In genomic region chr7:140495514-140496097, GRCh38 we compare ENCODE assay signal across 29 cellular contexts.
"Had no signal": no experiment of that assay in that cellular context is flagged by ENCODE, and none has a peak within 500 bp of the region (broad histone marks: within the 10 kb centered on the region; RNA-seq: fewer than 3 reads in every experiment).

No MANE protein-coding gene starts in this region.

- H3K27ac ChIP-seq: body of pancreas, cardiac muscle cell, epithelial cell of prostate, esophagus squamous epithelium, WERI-Rb-1 had no signal

- H3K27me3 ChIP-seq: body of pancreas, cardiac muscle cell, esophagus squamous epithelium had no signal

- H3K9me3 Mint-ChIP-seq: activated B cell treated with CpG ODN at 0.5 μM for 24 hours; activated CD8-positive, alpha-beta T cell treated with anti-CD3 and anti-CD28 coated beads for 36 hours; activated T-cell treated with anti-CD3 and anti-CD28 coated beads, Interleukin-2, amount 50 U/mL, for 4 hours; activated T-helper 17 cell treated with anti-CD3 and anti-CD28 coated beads, Interleukin-2, amount 50 U/mL, for 72 hours; T-helper 2 cell treated with Interferon-gamma antibody and Interleukin-4, amounts not matched to agents 5 μg/mL and 100 μg/mL, for 36 hours had no signal

- H3K36me3 ChIP-seq: cardiac muscle cell, esophagus squamous epithelium, WERI-Rb-1 had no signal

- DNase-seq: activated B cell treated with CpG ODN at 0.5 μM for 24 hours; activated CD4-positive, alpha-beta T cell treated with anti-CD3 and anti-CD28 coated beads for 48 hours; activated CD4-positive, alpha-beta T cell treated with anti-CD3 and anti-CD28 coated beads, Interleukin-2, amount 50 U/mL, for 1 hour; activated CD4-positive, alpha-beta T cell treated with anti-CD3 and anti-CD28 coated beads, Interleukin-2, amount 50 U/mL, for 48 hours; activated CD8-positive, alpha-beta memory T cell treated with anti-CD3 and anti-CD28 coated beads for 24 hours; activated CD8-positive, alpha-beta T cell treated with anti-CD3 and anti-CD28 coated beads for 36 hours; activated effector memory CD4-positive, alpha-beta T cell treated with Interleukin-2 at 50 U/mL for 16 hours; activated gamma-delta T cell treated with Interleukin-2 at 50 U/mL for 16 hours; activated naive CD4-positive, alpha-beta T cell treated with anti-CD3 and anti-CD28 coated beads, Interleukin-2, amount 50 U/mL, for 16 hours; activated naive CD4-positive, alpha-beta T cell treated with Interleukin-2 at 50 U/mL for 16 hours; activated T-cell treated with anti-CD3 and anti-CD28 coated beads, Interleukin-2, amount 50 U/mL, for 4 hours; amniotic stem cell; anterior cingulate cortex; central memory CD4-positive, alpha-beta T cell; cortex of kidney; effector CD8-positive, alpha-beta T cell; esophagus squamous epithelium; head of caudate nucleus; T-helper 1 cell; T-helper 17 cell; T1000; WERI-Rb-1 had no signal

- H3K27me3 Mint-ChIP-seq: activated B cell treated with CpG ODN at 0.5 μM for 24 hours; activated CD8-positive, alpha-beta T cell treated with anti-CD3 and anti-CD28 coated beads for 36 hours; activated naive CD8-positive, alpha-beta T cell; activated T-helper 17 cell treated with anti-CD3 and anti-CD28 coated beads, Interleukin-2, amount 50 U/mL, for 72 hours; T-helper 17 cell had no signal

- H3K9me3 ChIP-seq: body of pancreas, esophagus squamous epithelium had no signal

- ATAC-seq: activated CD4-positive, CD25-positive, alpha-beta regulatory T cell treated with anti-CD3 and anti-CD28 coated beads, Interleukin-2, amount 50 U/mL, for 24 hours; activated CD8-positive, alpha-beta T cell treated with anti-CD3 and anti-CD28 coated beads for 36 hours; activated T-cell treated with anti-CD3 and anti-CD28 coated beads, Interleukin-2, amount 50 U/mL, for 4 hours; activated T-helper 17 cell treated with anti-CD3 and anti-CD28 coated beads, Interleukin-2, amount 50 U/mL, for 72 hours; body of pancreas; T-helper 17 cell had no signal

- H3K4me1 Mint-ChIP-seq: activated B cell treated with CpG ODN at 0.5 μM for 24 hours; activated T-helper 17 cell treated with anti-CD3 and anti-CD28 coated beads, Interleukin-2, amount 50 U/mL, for 72 hours had no signal

- H3K4me3 ChIP-seq: body of pancreas, cardiac muscle cell, esophagus squamous epithelium had no signal

- H3K36me3 Mint-ChIP-seq: activated naive CD8-positive, alpha-beta T cell had no signal

- H3K4me1 ChIP-seq: body of pancreas, esophagus squamous epithelium had no signal

- H3K27ac Mint-ChIP-seq: activated B cell treated with CpG ODN at 0.5 μM for 24 hours; activated CD8-positive, alpha-beta T cell treated with anti-CD3 and anti-CD28 coated beads for 36 hours; activated naive CD8-positive, alpha-beta T cell; activated T-helper 17 cell treated with anti-CD3 and anti-CD28 coated beads, Interleukin-2, amount 50 U/mL, for 72 hours; T-helper 17 cell; T-helper 2 cell treated with Interferon-gamma antibody and Interleukin-4, amounts not matched to agents 5 μg/mL and 100 μg/mL, for 36 hours had no signal

- H3K4me3 Mint-ChIP-seq: activated B cell treated with CpG ODN at 0.5 μM for 24 hours; activated CD8-positive, alpha-beta T cell treated with anti-CD3 and anti-CD28 coated beads for 36 hours; activated naive CD8-positive, alpha-beta T cell; activated T-cell treated with anti-CD3 and anti-CD28 coated beads, Interleukin-2, amount 50 U/mL, for 4 hours; activated T-helper 17 cell treated with anti-CD3 and anti-CD28 coated beads, Interleukin-2, amount 50 U/mL, for 72 hours; T-helper 17 cell; T-helper 2 cell treated with Interferon-gamma antibody and Interleukin-4, amounts not matched to agents 5 μg/mL and 100 μg/mL, for 36 hours had no signal
